In genomic region chr3:110614181-110614580, GRCh38 we compare ENCODE assay signal across 22 cellular contexts.
DNase-seq lines count a peak whose midpoint lies in the region; ATAC-seq and TF ChIP-seq lines count a peak whose summit lies in the region.
"Had no signal": no experiment of that assay in that cellular context is flagged by ENCODE, and none has a peak within 500 bp of the region (broad histone marks: within the 10 kb centered on the region; RNA-seq: fewer than 3 reads in every experiment).

No MANE protein-coding gene starts in this region.

- H3K27me3 Mint-ChIP-seq in GM23338 (ENCODE audit: insufficient read depth, low read depth, poor library complexity): no peaks in the 10 kb centered on the region
- H3K27me3 Mint-ChIP-seq: CD4-positive, CD25-positive, alpha-beta regulatory T cell had no signal

- H3K27ac Mint-ChIP-seq in GM23338: no peak overlapping the region
- H3K27ac Mint-ChIP-seq: CD14-positive monocyte; CD4-positive, alpha-beta memory T cell; CD4-positive, CD25-positive, alpha-beta regulatory T cell; CD8-positive, alpha-beta memory T cell had no signal

- H3K79me2 ChIP-seq in GM23248 (ENCODE audit: insufficient read depth) (no peaks in the 10 kb centered on the region), GM23338 (replicated peaks; ENCODE audit: insufficient read depth) (no peaks in the 10 kb centered on the region), osteoblast (ENCODE audit: insufficient read depth, low read length) (no peaks in the 10 kb centered on the region)

- ATAC-seq in GM23338 (no peak), GM19035 (IDR thresholded peaks at IDR 0.05; ENCODE audit: unreplicated experiment) (no peak), HG02970 (IDR thresholded peaks at IDR 0.05; ENCODE audit: low FRiP score, unreplicated experiment) (no peak)

- no peaks in the 10 kb centered on the region for H3K4me1 Mint-ChIP-seq in GM23338
- H3K4me1 Mint-ChIP-seq: CD14-positive monocyte; CD4-positive, CD25-positive, alpha-beta regulatory T cell; CD8-positive, alpha-beta memory T cell had no signal

- 92 to 93% methylated on average over 2 of the region's 2 CpGs for WGBS in GM23248 (ENCODE audit: low coverage in 1 of 2, low lambda C conversion rate in 2 of 2, missing lambda C conversion rate in 2 of 2), 2 experiments

- H3K36me3 ChIP-seq in GM23248 (ENCODE audit: low read depth) (no peaks in the 10 kb centered on the region), GM23338 (ENCODE audit: insufficient read depth) (no peaks in the 10 kb centered on the region), osteoblast (ENCODE audit: insufficient read depth, low read length) (no peaks in the 10 kb centered on the region)
- H3K36me3 ChIP-seq: BE2C, BLaER1 had no signal

- no peak overlapping the region for H3K4me3 Mint-ChIP-seq in GM23338
- H3K4me3 Mint-ChIP-seq: CD14-positive monocyte; CD4-positive, alpha-beta memory T cell; CD4-positive, CD25-positive, alpha-beta regulatory T cell; CD8-positive, alpha-beta memory T cell had no signal

- H3F3A ChIP-seq in GM23248 (ENCODE audit: insufficient read depth) (no peaks in the 10 kb centered on the region), GM23338 (replicated peaks; ENCODE audit: low read depth) (no peaks in the 10 kb centered on the region)

- 0 out of 2 replicates have a peak overlapping the region, but pooled peaks have one; percentile 25 for H2AFZ ChIP-seq in GM23248
- H2AFZ ChIP-seq in GM23338: peak overlapping the region; percentile 49; the same call in 1 of the 2 replicates
- peak overlapping the region; percentile 3 for H2AFZ ChIP-seq in osteoblast (ENCODE audit: low read length)

- no peaks in the 10 kb centered on the region for H3K9me3 Mint-ChIP-seq in GM23338
- H3K9me3 Mint-ChIP-seq: CD8-positive, alpha-beta memory T cell had no signal

- no peaks in the 10 kb centered on the region for H3K36me3 Mint-ChIP-seq in GM23338 (ENCODE audit: low read depth)
- H3K36me3 Mint-ChIP-seq: CD14-positive monocyte; CD4-positive, alpha-beta memory T cell; CD4-positive, CD25-positive, alpha-beta regulatory T cell; CD8-positive, alpha-beta memory T cell had no signal

- H3K4me2 ChIP-seq in GM23248 (ENCODE audit: unreplicated experiment): no peak overlapping the region
- no peak overlapping the region for H3K4me2 ChIP-seq in GM23338
- H3K4me2 ChIP-seq in osteoblast (ENCODE audit: insufficient read depth, low read length): no peak overlapping the region
- H3K4me2 ChIP-seq: BLaER1 had no signal

- H4K20me1 ChIP-seq in GM23248 (ENCODE audit: insufficient read depth) (no peaks in the 10 kb centered on the region), GM23338 (replicated peaks; ENCODE audit: insufficient read depth) (no peaks in the 10 kb centered on the region), osteoblast (ENCODE audit: insufficient read depth, low read length) (no peaks in the 10 kb centered on the region)
- H4K20me1 ChIP-seq: BLaER1 had no signal

- H3K9me2 ChIP-seq in GM23248 (ENCODE audit: insufficient read depth) (0 out of 2 replicates have a peak, but pooled peaks cover 3% of the 10 kb centered on the region), GM23338 (ENCODE audit: insufficient read depth) (0 out of 2 replicates have a peak, but pooled peaks cover 3% of the 10 kb centered on the region)

- H3K27ac ChIP-seq in GM23248: no peak overlapping the region
- H3K27ac ChIP-seq in GM23338 (ENCODE audit: low read depth): no peak overlapping the region
- no peak overlapping the region for H3K27ac ChIP-seq in osteoblast (ENCODE audit: low read depth, low read length)
- H3K27ac ChIP-seq: BLaER1 had no signal

- DNase-seq in GM23248 (no peak), GM23338 (ENCODE audit: low spot score) (no peak), left kidney (ENCODE audit: low read depth, low spot score) (peak; percentile 76), osteoblast (ENCODE audit: insufficient read length, low spot score, missing footprints) (peak; percentile 68), NOMO-1 treated with dmso at 0.1 percent for 144 hours (lab: John Stamatoyannopoulos, UW; ENCODE audit: unreplicated experiment) (no peak), NCI-H2227 (lab: John Stamatoyannopoulos, UW; ENCODE audit: unreplicated experiment) (no peak)
- DNase-seq: 8988T; ACHN; BE2C; C1 segment of cervical spinal cord; CD4-positive, alpha-beta memory T cell; CD4-positive, CD25-positive, alpha-beta regulatory T cell; CD8-positive, alpha-beta memory T cell; COR-L47; DMS 273 treated with DMSO at 0.1 percent for 48 hours; DMS153; DMS79 treated with DMSO at 0.1 percent for 48 hours; GF-D8 had no signal

- no peaks in the 10 kb centered on the region for H3K27me3 ChIP-seq in GM23248 (replicated peaks; ENCODE audit: insufficient read depth)
- no peaks in the 10 kb centered on the region for H3K27me3 ChIP-seq in GM23338 (ENCODE audit: insufficient read depth)
- H3K27me3 ChIP-seq in osteoblast (ENCODE audit: insufficient read depth, low read length): no peaks in the 10 kb centered on the region
- H3K27me3 ChIP-seq: BE2C, BLaER1 had no signal

- TF ChIP-seq CTCF in GM23338 (conservative IDR thresholded peaks at IDR 0.05; ENCODE audit: low read depth in 2 of 2) (no peak), osteoblast (IDR thresholded peaks at IDR 0.05; ENCODE audit: extremely low read depth, low read depth, low read length) (no peak)

- no peak overlapping the region for H3K9ac ChIP-seq in GM23248
- H3K9ac ChIP-seq: BLaER1 had no signal

- H3K4me1 ChIP-seq in GM23248 (ENCODE audit: insufficient read depth): no peaks in the 10 kb centered on the region
- no peaks in the 10 kb centered on the region for H3K4me1 ChIP-seq in GM23338 (ENCODE audit: insufficient read depth)
- no peaks in the 10 kb centered on the region for H3K4me1 ChIP-seq in osteoblast (ENCODE audit: insufficient read depth, low read length)
- H3K4me1 ChIP-seq: BE2C, BLaER1 had no signal

- in situ Hi-C loops in GM23248 (cut with MboI): no loop called here

- H3K9me3 ChIP-seq in GM23248 (ENCODE audit: low read depth): no peaks in the 10 kb centered on the region
- H3K9me3 ChIP-seq in osteoblast (ENCODE audit: low read depth, low read length): no peaks in the 10 kb centered on the region
- H3K9me3 ChIP-seq: BE2C, BLaER1 had no signal

- no peak overlapping the region for H3K4me3 ChIP-seq in GM23248
- no peak overlapping the region for H3K4me3 ChIP-seq in GM23338
- H3K4me3 ChIP-seq in osteoblast (ENCODE audit: insufficient read depth, low read length): no peak overlapping the region
- H3K4me3 ChIP-seq: BLaER1 had no signal

TF ChIP-seq in GM23338, 12 proteins besides CTCF, POLR2A, EP300 and RAD21:
- TF ChIP-seq STAT1 (IDR thresholded peaks at IDR 0.05; ENCODE audit: unreplicated experiment) (no peak), JUNB (IDR thresholded peaks at IDR 0.05; ENCODE audit: unreplicated experiment) (no peak)

Comparison
In these comparisons a context has a peak if more than half of its experiments do, and no peak if none do; other contexts are left out.
1. DNase-seq: peak in left kidney (single experiment) and osteoblast (single experiment); none in GM23248 (single experiment), GM23338 (single experiment), NOMO-1 treated with dmso at 0.1 percent for 144 hours (single experiment) and NCI-H2227 (single experiment).
2. Peak in every context shown above with its lines, with median percentiles within 50 percentile points of each other: H2AFZ ChIP-seq.